In genomic region chr6:100084301-100085161, GRCh38 we compare ENCODE assay signal across 24 cellular contexts.
DNase-seq lines count a peak whose midpoint lies in the region; ATAC-seq, FAIRE-seq and TF ChIP-seq lines count a peak whose summit lies in the region.
"Had no signal": no experiment of that assay in that cellular context is flagged by ENCODE, and none has a peak within 500 bp of the region (broad histone marks: within the 10 kb centered on the region; RNA-seq: fewer than 3 reads in every experiment).

No MANE protein-coding gene starts in this region.

- no peaks in the 10 kb centered on the region for H3K4me1 Mint-ChIP-seq in natural killer cell
- H3K4me1 Mint-ChIP-seq: stimulated activated memory B cell treated with anti-CD40 and anti-IgM and Interleukin-4, amounts not matched to agents 10 μg/mL and 1 μg/mL and 100 μg/mL, for 72 hours had no signal

- H4K5ac ChIP-seq in H1 (ENCODE audit: insufficient read length, low read depth, low read length), result no peak overlapping the region

- H2AFZ ChIP-seq in H1 (ENCODE audit: low read length), result no peak overlapping the region

- H3K36me3 ChIP-seq in H1 (ENCODE audit: control insufficient read depth in 2 of 4, insufficient read depth in 4 of 4, low read length in 3 of 4), result no peaks in the 10 kb centered on the region
- H3K36me3 ChIP-seq: gastroesophageal sphincter, neutrophil, thoracic aorta had no signal

- CTCF ChIA-PET in H1 (lab: Charles Lee; ENCODE audit: partially characterized antibody), result interaction anchor here (0.7 to 2.1 kb wide), 5 partner anchors 13 to 217 kb away, joined by 3 to 6 read pairs (median 4); no protein-coding TSS in a partner anchor

- no peak for TF ChIP-seq POLR2A in H1 (IDR thresholded peaks at IDR 0.05; ENCODE audit: control extremely low read depth in 1 of 2, low read depth in 2 of 2, low read length in 2 of 2)

- no peak overlapping the region for H3K23ac ChIP-seq in H1 (ENCODE audit: insufficient read length)

- H3K27ac ChIP-seq in H1 (ENCODE audit: low read depth, low read length), result no peak overlapping the region
- H3K27ac ChIP-seq: gastroesophageal sphincter, neutrophil, thoracic aorta had no signal

- ATAC-seq in sciatic nerve, result peak; percentile 38
- no peak for ATAC-seq in natural killer cell
- ATAC-seq in HG03045 (IDR thresholded peaks at IDR 0.05; ENCODE audit: unreplicated experiment), result no peak
- ATAC-seq: activated CD8-positive, alpha-beta T cell treated with anti-CD3 and anti-CD28 coated beads, Interleukin-2, amount 10 ng/mL, durations not matched to agents 7 days and 5 days; gastroesophageal sphincter; left colon; stimulated activated memory B cell treated with anti-CD40 and anti-IgM and Interleukin-4, amounts not matched to agents 10 μg/mL and 1 μg/mL and 100 μg/mL, for 72 hours had no signal

- H2BK20ac ChIP-seq in H1 (ENCODE audit: low read length), result no peak overlapping the region

- H3K18ac ChIP-seq in H1 (ENCODE audit: extremely low read depth, low read length), result no peak overlapping the region

- no peaks in the 10 kb centered on the region for H3K27me3 ChIP-seq in H1 (replicated peaks in 1 of 4; ENCODE audit: control insufficient read depth in 3 of 4, extremely low read depth in 1 of 4, insufficient read depth in 3 of 4, low read length in 3 of 4)
- H3K27me3 ChIP-seq: gastroesophageal sphincter, neutrophil had no signal

- H3K56ac ChIP-seq in H1 (replicated peaks; ENCODE audit: insufficient read length, low read depth, low read length), result no peak overlapping the region

- H3K9ac ChIP-seq in H1 (replicated peaks in 1 of 4; ENCODE audit: extremely low read depth in 1 of 4, low read depth in 3 of 4, low read length in 3 of 4), result no peak overlapping the region

- H4K8ac ChIP-seq in H1 (ENCODE audit: extremely low read depth, insufficient read depth, low read length), result no peak overlapping the region

- no peak overlapping the region for H2BK12ac ChIP-seq in H1 (ENCODE audit: low read depth, low read length)

- peaks cover 0 to 2% of the 10 kb centered on the region in 2 donors for H3K9me3 Mint-ChIP-seq in natural killer cell
- H3K9me3 Mint-ChIP-seq: brain; stimulated activated memory B cell treated with anti-CD40 and anti-IgM and Interleukin-4, amounts not matched to agents 10 μg/mL and 1 μg/mL and 100 μg/mL, for 72 hours; T-helper 2 cell treated with Interferon-gamma antibody and Interleukin-4, amounts not matched to agents 5 μg/mL and 100 μg/mL, for 36 hours had no signal

- no peak overlapping the region for H2AK5ac ChIP-seq in H1 (ENCODE audit: low read depth, low read length)

- no peak overlapping the region for H2BK15ac ChIP-seq in H1 (ENCODE audit: low read length)

- H3K79me1 ChIP-seq in H1 (ENCODE audit: low read depth, low read length), result no peaks in the 10 kb centered on the region

- no peaks in the 10 kb centered on the region for H4K20me1 ChIP-seq in H1 (replicated peaks in 1 of 2; ENCODE audit: control insufficient read depth in 1 of 2, insufficient read depth in 2 of 2, low read length in 2 of 2)

- H2BK5ac ChIP-seq in H1 (ENCODE audit: low read depth, low read length), result no peak overlapping the region

- H4K91ac ChIP-seq in H1 (replicated peaks; ENCODE audit: insufficient read length, low read length), result no peak overlapping the region

- no peaks in the 10 kb centered on the region for H3K79me2 ChIP-seq in H1 (ENCODE audit: control insufficient read depth in 1 of 2, insufficient read depth in 2 of 2, low read length in 2 of 2)

- no peaks in the 10 kb centered on the region for H3K23me2 ChIP-seq in H1 (ENCODE audit: low read depth, low read length)

- no peak overlapping the region for H3K4me2 ChIP-seq in H1 (ENCODE audit: insufficient read depth in 1 of 2, low read depth in 2 of 2, low read length in 2 of 2)

- H2BK120ac ChIP-seq in H1 (replicated peaks; ENCODE audit: low read depth, low read length), result no peak overlapping the region

- H3K9me3 ChIP-seq in H1 (ENCODE audit: insufficient read depth in 2 of 2, low read depth in 1 of 2, low read length in 1 of 2), result peaks cover 0 to 3% of the 10 kb centered on the region in 2 experiments; a peak in 1 of 4 replicates
- H3K9me3 ChIP-seq: gastroesophageal sphincter, neutrophil, thoracic aorta had no signal

- peak; percentile 57 for FAIRE-seq in H1 (lab: Jason Lieb, UNC)
- FAIRE-seq: colon had no signal

- TF ChIP-seq RAD21 in H1 (IDR thresholded peaks at IDR 0.05 in 1 of 2, conservative IDR thresholded peaks at IDR 0.05 in 1 of 2; ENCODE audit: low read depth in 2 of 2, low read length in 2 of 2), result no peak

- intact Hi-C loops in sciatic nerve (cut with DNase I), result loop anchor here (1.0 kb wide), 1 partner anchor 40 kb away; no protein-coding TSS in a partner anchor
- intact Hi-C loops in natural killer cell (cut with micrococcal nuclease), result no loop called here

- H3K4me1 ChIP-seq in H1 (replicated peaks in 1 of 4; ENCODE audit: control insufficient read depth in 3 of 4, insufficient read depth in 4 of 4, low read length in 3 of 4), result no peaks in the 10 kb centered on the region

- no peak overlapping the region for H3K4ac ChIP-seq in H1 (replicated peaks; ENCODE audit: insufficient read length, low read depth, low read length)

- TF ChIP-seq EP300 in H1 (IDR thresholded peaks at IDR 0.05; ENCODE audit: borderline replicate concordance in 1 of 2, low read depth in 2 of 2, low read length in 2 of 2), result no peak

- H3K27ac Mint-ChIP-seq in natural killer cell, result no peak overlapping the region
- H3K27ac Mint-ChIP-seq: activated CD8-positive, alpha-beta T cell treated with anti-CD3 and anti-CD28 coated beads, Interleukin-2, amount 10 ng/mL, durations not matched to agents 7 days and 5 days; stimulated activated memory B cell treated with anti-CD40 and anti-IgM and Interleukin-4, amounts not matched to agents 10 μg/mL and 1 μg/mL and 100 μg/mL, for 72 hours; T-helper 2 cell treated with Interferon-gamma antibody and Interleukin-4, amounts not matched to agents 5 μg/mL and 100 μg/mL, for 36 hours had no signal

- POLR2A ChIA-PET in H1 (lab: Charles Lee; ENCODE audit: partially characterized antibody), result no interaction called here

- no peak overlapping the region for H3K4me3 Mint-ChIP-seq in natural killer cell
- H3K4me3 Mint-ChIP-seq: activated CD8-positive, alpha-beta T cell treated with anti-CD3 and anti-CD28 coated beads, Interleukin-2, amount 10 ng/mL, durations not matched to agents 7 days and 5 days; brain; stimulated activated memory B cell treated with anti-CD40 and anti-IgM and Interleukin-4, amounts not matched to agents 10 μg/mL and 1 μg/mL and 100 μg/mL, for 72 hours; T-helper 2 cell treated with Interferon-gamma antibody and Interleukin-4, amounts not matched to agents 5 μg/mL and 100 μg/mL, for 36 hours had no signal

- TF ChIP-seq CTCF in H1 (IDR thresholded peaks at IDR 0.05; ENCODE audit: control extremely low read depth in 1 of 3, insufficient read depth in 1 of 3, low read depth in 1 of 3, low read length in 3 of 3), result no peak
- no peak for TF ChIP-seq CTCF in natural killer cell (IDR thresholded peaks at IDR 0.05)

- no peak overlapping the region for H3K14ac ChIP-seq in H1 (ENCODE audit: insufficient read length)

- WGBS in H1 (ENCODE audit: extremely low coverage in 1 of 2, insufficient coverage in 1 of 2, insufficient read length in 1 of 2, insufficient replicate concordance in 2 of 2, low coverage in 1 of 2, low lambda C conversion rate in 2 of 2, missing lambda C conversion rate in 1 of 2), 2 experiments, result 66% methylated on average over 4 of the region's 4 CpGs; no CpG with 5 or more reads in 1 of the 2 experiments

- no peak overlapping the region for H3K4me3 ChIP-seq in H1 (ENCODE audit: extremely low read depth in 1 of 4, insufficient read depth in 2 of 4, low read depth in 3 of 4, low read length in 4 of 4)
- H3K4me3 ChIP-seq: gastroesophageal sphincter, thoracic aorta had no signal

- peaks cover 0 to 6% of the 10 kb centered on the region in 2 donors for H3K27me3 Mint-ChIP-seq in natural killer cell (ENCODE audit: low read depth in 2 of 2)
- H3K27me3 Mint-ChIP-seq: stimulated activated memory B cell treated with anti-CD40 and anti-IgM and Interleukin-4, amounts not matched to agents 10 μg/mL and 1 μg/mL and 100 μg/mL, for 72 hours had no signal

- H3K36me3 Mint-ChIP-seq in natural killer cell, result no peaks in the 10 kb centered on the region
- H3K36me3 Mint-ChIP-seq: brain; stimulated activated memory B cell treated with anti-CD40 and anti-IgM and Interleukin-4, amounts not matched to agents 10 μg/mL and 1 μg/mL and 100 μg/mL, for 72 hours had no signal

- peak; percentile 25 for DNase-seq in ELR (ENCODE audit: low read depth)
- DNase-seq in M059J (ENCODE audit: low read depth), result peak; percentile 71
- DNase-seq in H1 (ENCODE audit: low read depth in 1 of 2, low spot score in 2 of 2), result no peak
- no peak for DNase-seq in sciatic nerve (ENCODE audit: low spot score)
- DNase-seq in stimulated activated CD4-positive, alpha-beta T cell treated with anti-CD3 and anti-CD28 coated beads, Interleukin-12 subunit alpha, Interleukin-12 subunit beta, amount 100 ng/mL, for 4 hours, result no peak
- no peak for DNase-seq in natural killer cell
- DNase-seq in hepatic stellate cell (ENCODE audit: low spot score), result no peak
- DNase-seq: activated CD4-positive, CD25-positive, alpha-beta regulatory T cell; activated CD8-positive, alpha-beta T cell treated with anti-CD3 and anti-CD28 coated beads, Interleukin-2, amount 10 ng/mL, durations not matched to agents 7 days and 5 days; activated naive CD4-positive, alpha-beta T cell treated with anti-CD3 and anti-CD28 coated beads, Interleukin-2, amount 50 U/mL, for 16 hours; activated T-cell treated with anti-CD3 and anti-CD28 coated beads, Interleukin-2, amount 50 U/mL, for 48 hours; GOT3; left colon; MM.1S; NCI-H774; SIG-M5 had no signal

TF ChIP-seq in H1, 55 proteins besides CTCF, POLR2A, EP300 and RAD21:
- TF ChIP-seq ZNF274 (IDR thresholded peaks at IDR 0.05; ENCODE audit: borderline replicate concordance, extremely low read depth, low read length) (no peak), TBP (IDR thresholded peaks at IDR 0.05; ENCODE audit: low read depth, low read length) (no peak)

Comparison
In these comparisons a context has a peak if more than half of its experiments do, and no peak if none do; other contexts are left out.
1. DNase-seq: peak in ELR (single experiment) and M059J (single experiment); none in H1 (0 of 2), sciatic nerve (single experiment), stimulated activated CD4-positive, alpha-beta T cell treated with anti-CD3 and anti-CD28 coated beads, Interleukin-12 subunit alpha, Interleukin-12 subunit beta, amount 100 ng/mL, for 4 hours (single experiment), natural killer cell (single experiment) and hepatic stellate cell (single experiment).